ENCODE assay signal across 9 cellular contexts in genomic region chr5:9546973-9547947, GRCh38. TPM values are rescaled to one million over a fixed set of nuclear protein-coding genes. Genes with fewer than 3 reads are reported as not detected.
DNase-seq lines count a peak whose midpoint lies in the region; ATAC-seq, FAIRE-seq and TF ChIP-seq lines count a peak whose summit lies in the region.
"Had no signal": no experiment of that assay in that cellular context is flagged by ENCODE, and none has a peak within 500 bp of the region (broad histone marks: within the 10 kb centered on the region; RNA-seq: fewer than 3 reads in every experiment).

No MANE protein-coding gene starts in this region.

- H3K27me3 ChIP-seq in AG04450 (ENCODE audit: control insufficient read depth, insufficient read depth, low read length) = no peaks in the 10 kb centered on the region
- peaks cover 3% of the 10 kb centered on the region for H3K27me3 ChIP-seq in neural progenitor cell
- peaks cover 14% of the 10 kb centered on the region for H3K27me3 ChIP-seq in BE2C

- peaks cover 32% of the 10 kb centered on the region for H3K4me1 Mint-ChIP-seq in neural progenitor cell

- peaks cover 4% of the 10 kb centered on the region for H4K20me1 ChIP-seq in neural progenitor cell (ENCODE audit: low read depth)

- peak; percentile 79 for FAIRE-seq in RCC 7860 (lab: Jason Lieb, UNC)

- H3K4me1 ChIP-seq in neural progenitor cell (peaks cover 27% of the 10 kb centered on the region), BE2C (no peaks in the 10 kb centered on the region)

- DNase-seq in AG04450 (ENCODE audit: low read depth, low spot score) = peak; percentile 61
- peak; percentile 93 for DNase-seq in RCC 7860 (ENCODE audit: low spot score)
- peak; percentile 42 for DNase-seq in fibroblast of the conjunctiva (ENCODE audit: low read depth)
- DNase-seq in neural progenitor cell (ENCODE audit: low spot score) = peak; percentile 67
- DNase-seq in BE2C = no peak
- DNase-seq: DND-41 had no signal

- H3K4me3 ChIP-seq in AG04450 (ENCODE audit: low read depth, low read length) (peak overlapping the region; percentile 89), neural progenitor cell (peak overlapping the region; percentile 90), BE2C (ENCODE audit: low read depth, low read length) (no peak overlapping the region)

- H3K36me3 ChIP-seq in neural progenitor cell = no peaks in the 10 kb centered on the region
- no peaks in the 10 kb centered on the region for H3K36me3 ChIP-seq in BE2C

- peaks cover 5% of the 10 kb centered on the region for H3K79me2 ChIP-seq in neural progenitor cell (ENCODE audit: low read depth)

- no peaks in the 10 kb centered on the region for H3K9me3 Mint-ChIP-seq in neural progenitor cell

- no peak overlapping the region for H3K9ac ChIP-seq in neural progenitor cell

- H3K27ac Mint-ChIP-seq in neural progenitor cell = no peak overlapping the region

- TF ChIP-seq CTCF in AG04450 (IDR thresholded peaks at IDR 0.05; ENCODE audit: low read depth, low read length) = no peak
- no peak for TF ChIP-seq CTCF in neural progenitor cell (IDR thresholded peaks at IDR 0.05)
- no peak for TF ChIP-seq CTCF in BE2C (IDR thresholded peaks at IDR 0.05; ENCODE audit: low read depth, low read length)

- peak overlapping the region; percentile 47 for H2AFZ ChIP-seq in neural progenitor cell (replicated peaks)

- H3K9me3 ChIP-seq in AG04450 (ENCODE audit: control insufficient read depth, insufficient read depth, low read length) (no peaks in the 10 kb centered on the region; the same call in 1 of the 2 replicates), neural progenitor cell (ENCODE audit: low read depth) (no peaks in the 10 kb centered on the region), BE2C (no peaks in the 10 kb centered on the region)

- H3K4me2 ChIP-seq in neural progenitor cell = peak overlapping the region; percentile 85

- POLR2A ChIA-PET in AG04450 (lab: Yijun Ruan, JAX) = interaction anchor here (0.9 to 1.6 kb wide), 7 partner anchors 74 to 488 kb away, joined by 3 to 6 read pairs (median 3); no protein-coding TSS in a partner anchor

- CTCF ChIA-PET in AG04450 (lab: Charles Lee) = interaction anchor here (0.9 to 1.7 kb wide), 4 partner anchors 200 to 686 kb away, joined by 3 to 10 read pairs (median 4); no protein-coding TSS in a partner anchor

- peak overlapping the region; percentile 97 for H3K27ac ChIP-seq in AG04450 (ENCODE audit: low read depth, low read length)
- no peak overlapping the region for H3K27ac ChIP-seq in neural progenitor cell

- peaks cover 9% of the 10 kb centered on the region for H3K36me3 Mint-ChIP-seq in neural progenitor cell

- peak overlapping the region; percentile 94 for H3K4me3 Mint-ChIP-seq in neural progenitor cell

- H3K27me3 Mint-ChIP-seq in neural progenitor cell (ENCODE audit: insufficient read depth, low read depth) = peaks cover 5% of the 10 kb centered on the region

- no peak for ATAC-seq in GM18867 (IDR thresholded peaks at IDR 0.05; ENCODE audit: unreplicated experiment)
- ATAC-seq in GM18511 (IDR thresholded peaks at IDR 0.05; ENCODE audit: unreplicated experiment) = no peak
- no peak for ATAC-seq in GM21360 (IDR thresholded peaks at IDR 0.05; ENCODE audit: unreplicated experiment)

- H3F3A ChIP-seq in neural progenitor cell (ENCODE audit: low read depth) = peaks cover 8% of the 10 kb centered on the region

RNA-seq across cellular contexts. Expression of gene SEMA5A, which starts 1.4 kb away (rescaled TPM):
- 28.0 and 31.8 TPM in 2 replicates for polyA plus RNA-seq in AG04450 (2011; rRNA removed)
- 165 and 221 TPM in 2 replicates for polyA minus RNA-seq in AG04450 (2011; rRNA and poly(A)+ RNA removed)
- total RNA-seq in neural progenitor cell (ENCODE audit: low replicate concordance) = 10.8 and 11.9 TPM in 2 replicates
- 0.05 TPM for polyA plus RNA-seq in BE2C (2012; ENCODE audit: insufficient read depth, insufficient read length, low read depth)
